Comparison of ENCODE assay signal across 8 cellular contexts in genomic region chr11:64742940-64743590, GRCh38.
DNase-seq lines count a peak whose midpoint lies in the region; ATAC-seq and TF ChIP-seq lines count a peak whose summit lies in the region.

No MANE protein-coding gene starts in this region.

- H3K36me3 Mint-ChIP-seq in memory B cell, result peaks cover 14% of the 10 kb centered on the region

- CTCF ChIA-PET in GM10248 (lab: Yijun Ruan, JAX), result interaction anchor here (1.0 to 5.2 kb wide), 20 partner anchors 9 to 411 kb away, joined by 3 to 50 read pairs (median 4); no protein-coding TSS in a partner anchor

- no peaks in the 10 kb centered on the region for H3K27me3 Mint-ChIP-seq in memory B cell

- H3K9me3 Mint-ChIP-seq in memory B cell, result no peaks in the 10 kb centered on the region

- ATAC-seq in memory B cell (ENCODE audit: low read depth) (peak; percentile 10), GM21515 (IDR thresholded peaks at IDR 0.05; ENCODE audit: unreplicated experiment) (no peak), HG03521 (IDR thresholded peaks at IDR 0.05; ENCODE audit: unreplicated experiment) (no peak)

- POLR2A ChIA-PET in GM10248 (lab: Yijun Ruan, JAX), result no interaction called here

- peak; percentile 92 for DNase-seq in GM10248 (ENCODE audit: extremely low spot score)
- peak; percentile 69 for DNase-seq in LoVo (ENCODE audit: low spot score)
- DNase-seq in activated CD4-positive, alpha-beta T cell treated with anti-CD3 and anti-CD28 coated beads, Interleukin-2, amount 50 U/mL, for 1 hour, result peak; percentile 73
- DNase-seq in ecto neural progenitor cell (ENCODE audit: low spot score), result peak; percentile 87
- DNase-seq in memory B cell (ENCODE audit: low spot score in 2 of 2), result peak; percentile 83 to 95
- peak; percentile 63 for DNase-seq in stimulated activated CD8-positive, alpha-beta memory T cell treated with anti-CD3 and anti-CD28 coated beads, Interleukin-12 subunit alpha, Interleukin-12 subunit beta, amount 100 ng/mL, for 4 hours (ENCODE audit: low read depth)

- peak overlapping the region; percentile 96 for H3K27ac Mint-ChIP-seq in memory B cell

- peak overlapping the region; percentile 94 for H3K4me3 Mint-ChIP-seq in memory B cell

- H3K4me1 Mint-ChIP-seq in memory B cell, result peaks cover 35% of the 10 kb centered on the region

- peak; percentile 74 for TF ChIP-seq CTCF in GM10248 (IDR thresholded peaks at IDR 0.05; ENCODE audit: control extremely low read depth, extremely low read depth, low read depth, missing control alignments)
